Comparison of ENCODE assay signal across 28 cellular contexts in the genomic region with DNA sequence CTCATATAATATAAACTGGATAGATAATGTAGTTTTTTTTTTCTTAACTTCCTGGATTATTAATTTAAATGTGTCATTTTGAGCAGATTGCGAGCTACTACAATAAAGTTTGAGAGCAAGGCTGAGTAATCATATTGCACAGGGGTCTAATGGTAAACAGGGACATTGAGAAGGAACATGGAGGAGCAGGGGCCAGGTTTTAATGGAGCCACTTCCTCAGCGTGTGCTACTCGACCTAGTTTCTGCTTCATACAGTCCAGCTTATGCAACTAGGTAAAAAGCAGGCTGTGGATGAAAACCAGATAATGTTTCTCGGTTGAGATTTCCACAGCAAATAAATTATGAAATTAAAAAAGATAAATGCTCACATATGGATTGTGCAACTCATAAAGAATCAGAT.
"Had no signal": no experiment of that assay in that cellular context is flagged by ENCODE, and none has a peak within 500 bp of the region (broad histone marks: within the 10 kb centered on the region; RNA-seq: fewer than 3 reads in every experiment).

No MANE protein-coding gene starts in this region.

- H3K4me2 ChIP-seq: neural progenitor cell had no signal

- H3K79me2 ChIP-seq: parathyroid adenoma had no signal

- H3K4me1 ChIP-seq: neural progenitor cell, parathyroid adenoma, psoas muscle, right lobe of liver, thyroid gland, tibial nerve, upper lobe of left lung, vagina had no signal

- H3K36me3 Mint-ChIP-seq: natural killer cell; neural progenitor cell; stimulated activated effector memory CD8-positive, alpha-beta T cell treated with anti-CD3 and anti-CD28 coated beads, Interleukin-12 subunit alpha, Interleukin-12 subunit beta, amount 100 ng/mL, for 72 hours; stimulated activated naive B cell treated with anti-CD40 and anti-IgM and Interleukin-4, amounts not matched to agents 10 μg/mL and 1 μg/mL and 100 μg/mL, for 72 hours had no signal

- ATAC-seq: natural killer cell; psoas muscle; right cardiac atrium; right lobe of liver; stimulated activated effector memory CD8-positive, alpha-beta T cell treated with anti-CD3 and anti-CD28 coated beads, Interleukin-12 subunit alpha, Interleukin-12 subunit beta, amount 100 ng/mL, for 72 hours; stimulated activated naive B cell treated with anti-CD40 and anti-IgM and Interleukin-4, amounts not matched to agents 10 μg/mL and 1 μg/mL and 100 μg/mL, for 72 hours had no signal

- H3K9me3 Mint-ChIP-seq: nephron; neural progenitor cell; stimulated activated naive B cell treated with anti-CD40 and anti-IgM and Interleukin-4, amounts not matched to agents 10 μg/mL and 1 μg/mL and 100 μg/mL, for 72 hours had no signal

- H3K27ac Mint-ChIP-seq: natural killer cell; neural progenitor cell; progenitor cell of endocrine pancreas; stimulated activated effector memory CD8-positive, alpha-beta T cell treated with anti-CD3 and anti-CD28 coated beads, Interleukin-12 subunit alpha, Interleukin-12 subunit beta, amount 100 ng/mL, for 72 hours; stimulated activated naive B cell treated with anti-CD40 and anti-IgM and Interleukin-4, amounts not matched to agents 10 μg/mL and 1 μg/mL and 100 μg/mL, for 72 hours; stimulated activated naive CD8-positive, alpha-beta T cell treated with anti-CD3 and anti-CD28 coated beads, Interleukin-15, Interleukin-2, amounts not matched to agents 100 ng/mL and 50 ng/mL, for 24 hours had no signal

- H3K9ac ChIP-seq: neural progenitor cell, parathyroid adenoma had no signal

- H2AFZ ChIP-seq: neural progenitor cell, parathyroid adenoma had no signal

- H3K4me1 Mint-ChIP-seq: natural killer cell; neural progenitor cell; stimulated activated effector memory CD8-positive, alpha-beta T cell treated with anti-CD3 and anti-CD28 coated beads, Interleukin-12 subunit alpha, Interleukin-12 subunit beta, amount 100 ng/mL, for 72 hours; stimulated activated naive B cell treated with anti-CD40 and anti-IgM and Interleukin-4, amounts not matched to agents 10 μg/mL and 1 μg/mL and 100 μg/mL, for 72 hours had no signal

- H3K9me3 ChIP-seq: ovary, psoas muscle, right lobe of liver, sigmoid colon, stomach, thoracic aorta, thyroid gland, tibial nerve, upper lobe of left lung, vagina had no signal

- H3K4me3 Mint-ChIP-seq: natural killer cell; nephron; neural progenitor cell; stimulated activated effector memory CD8-positive, alpha-beta T cell treated with anti-CD3 and anti-CD28 coated beads, Interleukin-12 subunit alpha, Interleukin-12 subunit beta, amount 100 ng/mL, for 72 hours; stimulated activated naive B cell treated with anti-CD40 and anti-IgM and Interleukin-4, amounts not matched to agents 10 μg/mL and 1 μg/mL and 100 μg/mL, for 72 hours; stimulated activated naive CD8-positive, alpha-beta T cell treated with anti-CD3 and anti-CD28 coated beads, Interleukin-15, Interleukin-2, amounts not matched to agents 100 ng/mL and 50 ng/mL, for 24 hours had no signal

- DNase-seq: natural killer cell; occipital lobe; ovary; posterior cingulate gyrus; psoas muscle; right cardiac atrium; right lobe of liver; sigmoid colon; small intestine; stimulated activated CD4-positive, alpha-beta T cell treated with anti-CD3 and anti-CD28 coated beads, Interleukin-15, amount 100 ng/mL, for 24 hours; stimulated activated CD4-positive, alpha-beta T cell treated with anti-CD3 and anti-CD28 coated beads, Interleukin-2, amount 100 ng/mL, for 24 hours; stimulated activated CD4-positive, alpha-beta T cell treated with anti-CD3 and anti-CD28 coated beads, Interleukin-2, amount 100 ng/mL, for 48 hours; stimulated activated CD4-positive, alpha-beta T cell treated with anti-CD3 and anti-CD28 coated beads, Interleukin-4, amount 100 ng/mL, for 24 hours; stimulated activated naive B cell treated with anti-CD40 and anti-IgM and Interleukin-4, amounts not matched to agents 10 μg/mL and 1 μg/mL and 100 μg/mL, for 72 hours; stimulated activated naive CD4-positive, alpha-beta T cell treated with Interleukin-2 at 50 U/mL for 16 hours; stomach; thyroid gland; trophoblast cell; upper lobe of left lung had no signal

- H3K27me3 Mint-ChIP-seq: progenitor cell of endocrine pancreas; stimulated activated naive B cell treated with anti-CD40 and anti-IgM and Interleukin-4, amounts not matched to agents 10 μg/mL and 1 μg/mL and 100 μg/mL, for 72 hours; stimulated activated naive CD8-positive, alpha-beta T cell treated with anti-CD3 and anti-CD28 coated beads, Interleukin-15, Interleukin-2, amounts not matched to agents 100 ng/mL and 50 ng/mL, for 24 hours had no signal

- H3K4me3 ChIP-seq: neural progenitor cell, ovary, psoas muscle, right lobe of liver, sigmoid colon, stomach, thoracic aorta, thyroid gland, tibial nerve, upper lobe of left lung, vagina had no signal

- H3K27me3 ChIP-seq: neural progenitor cell, ovary, right lobe of liver, sigmoid colon, stomach, thyroid gland, tibial nerve, upper lobe of left lung, vagina had no signal

- H3K27ac ChIP-seq: neural progenitor cell, ovary, parathyroid adenoma, psoas muscle, right lobe of liver, sigmoid colon, stomach, thoracic aorta, thyroid gland, tibial nerve, upper lobe of left lung, vagina had no signal

- H3K36me3 ChIP-seq: neural progenitor cell, ovary, right lobe of liver, sigmoid colon, stomach, thoracic aorta, thyroid gland, tibial nerve, upper lobe of left lung, vagina had no signal
